In the genomic region with DNA sequence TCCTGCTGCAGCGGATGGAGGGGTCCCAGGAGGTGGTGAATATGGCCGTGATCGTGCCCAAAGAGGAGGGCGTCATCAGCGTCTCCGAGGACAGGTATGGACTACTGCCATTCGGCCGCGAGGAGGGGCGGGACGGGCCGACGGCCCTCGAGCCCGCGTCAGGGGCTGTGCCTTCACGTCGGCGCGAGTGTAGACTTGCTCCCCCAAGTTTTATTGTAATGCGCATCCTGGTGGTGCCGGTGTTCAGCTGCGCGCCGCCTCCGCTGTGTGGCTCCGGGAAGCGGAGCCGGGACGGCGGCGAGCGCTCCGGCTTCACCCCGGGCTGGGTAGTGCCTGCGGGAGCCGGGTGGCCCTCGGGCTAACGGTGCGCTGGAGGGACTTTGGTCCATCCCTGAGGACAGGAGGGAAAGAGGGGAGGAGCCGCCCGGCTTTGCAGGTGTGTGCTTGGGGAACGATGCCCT, we compare ENCODE assay signal across 8 cellular contexts. TPM values are rescaled to one million over a fixed set of nuclear protein-coding genes. Genes with fewer than 3 reads are reported as not detected.
DNase-seq lines count a peak whose midpoint lies in the region; ATAC-seq and TF ChIP-seq lines count a peak whose summit lies in the region.

No MANE protein-coding gene starts in this region.

- peak overlapping the region; percentile 94 for H3K27ac ChIP-seq in temporal lobe (ENCODE audit: low read depth, low read length)

- peak; percentile 12 for TF ChIP-seq CTCF in fibroblast of villous mesenchyme (IDR thresholded peaks at IDR 0.05; ENCODE audit: insufficient read depth, low read depth, low read length)

- H2AFZ ChIP-seq in neuron (ENCODE audit: low read depth, low read length): peak overlapping the region; percentile 54

- peak overlapping the region; percentile 92 for H3K4me3 ChIP-seq in fibroblast of villous mesenchyme (ENCODE audit: low read depth, low read length)
- peak overlapping the region; percentile 67 for H3K4me3 ChIP-seq in neuron (ENCODE audit: low read length)

- ATAC-seq in GM18873 (IDR thresholded peaks at IDR 0.05; ENCODE audit: low FRiP score, unreplicated experiment) (peak; percentile 19), HG03135 (IDR thresholded peaks at IDR 0.05; ENCODE audit: unreplicated experiment) (peak; percentile 34)

- peaks cover 5% of the 10 kb centered on the region for H3K27me3 ChIP-seq in neuron (ENCODE audit: insufficient read depth, low read length)

- H3K36me3 ChIP-seq in neuron (ENCODE audit: insufficient read depth, low read length): no peaks in the 10 kb centered on the region

- no peaks in the 10 kb centered on the region for H3K9me3 ChIP-seq in neuron (ENCODE audit: low read length)

- peaks cover 27% of the 10 kb centered on the region for H3K4me1 ChIP-seq in neuron (ENCODE audit: insufficient read depth, low read length)

- DNase-seq in AG20443 (ENCODE audit: low spot score): peak; percentile 24
- peak; percentile 36 for DNase-seq in NOMO-1 treated with DMSO at 0.1 percent for 48 hours (lab: John Stamatoyannopoulos, UW; ENCODE audit: unreplicated experiment)
- DNase-seq in activated T-helper 9 cell treated with anti-CD3 and anti-CD28 coated beads, Interleukin-2, amount 50 U/mL, for 16 hours (ENCODE audit: low read depth): peak; percentile 55
- peak; percentile 48 for DNase-seq in fibroblast of villous mesenchyme (ENCODE audit: low read depth)

RNA-seq across cellular contexts. Expression of gene WDFY2, which starts 0.5 kb away (rescaled TPM):
- total RNA-seq in fibroblast of villous mesenchyme: 6.0 and 8.1 TPM in 2 replicates
- total RNA-seq in temporal lobe: 8.1 TPM

Comparison
In these comparisons a context has a peak if more than half of its experiments do, and no peak if none do; other contexts are left out.
1. Peak in every context shown above with its lines: DNase-seq, ATAC-seq, H3K4me3 ChIP-seq and H3K27ac ChIP-seq.